29 cellular contexts compared by ENCODE assay signal in genomic region chr3:133123636-133124035, GRCh38.
"Had no signal": no experiment of that assay in that cellular context is flagged by ENCODE, and none has a peak within 500 bp of the region (broad histone marks: within the 10 kb centered on the region; RNA-seq: fewer than 3 reads in every experiment).

No MANE protein-coding gene starts in this region.

- H3K36me3 Mint-ChIP-seq: activated CD4-positive, alpha-beta memory T cell treated with anti-CD3 and anti-CD28 coated beads for 36 hours; activated CD8-positive, alpha-beta memory T cell treated with anti-CD3 and anti-CD28 coated beads, Interleukin-2, amount 10 ng/mL, durations not matched to agents 7 days and 5 days; activated naive CD8-positive, alpha-beta T cell had no signal

- DNase-seq: activated B cell treated with CpG ODN at 0.5 μM for 24 hours; activated CD4-positive, alpha-beta memory T cell treated with anti-CD3 and anti-CD28 coated beads for 36 hours; activated CD4-positive, alpha-beta T cell treated with anti-CD3 and anti-CD28 coated beads for 48 hours; activated CD4-positive, alpha-beta T cell treated with anti-CD3 and anti-CD28 coated beads, Interleukin-2, amount 50 U/mL, for 1 hour; activated CD8-positive, alpha-beta memory T cell treated with anti-CD3 and anti-CD28 coated beads, Interleukin-2, amount 10 ng/mL, durations not matched to agents 7 days and 5 days; activated CD8-positive, alpha-beta memory T cell treated with anti-CD3 and anti-CD28 coated beads, Interleukin-2, amount 50 U/mL, for 4 hours; activated CD8-positive, alpha-beta T cell treated with anti-CD3 and anti-CD28 coated beads, Interleukin-2, amount 10 ng/mL, durations not matched to agents 7 days and 5 days; activated gamma-delta T cell; activated naive CD4-positive, alpha-beta T cell treated with anti-CD3 and anti-CD28 coated beads, Interleukin-2, amount 50 U/mL, for 16 hours; activated naive CD4-positive, alpha-beta T cell treated with Interleukin-2 at 50 U/mL for 16 hours; activated T-cell treated with anti-CD3 and anti-CD28 coated beads, Interleukin-2, amount 50 U/mL, for 1 hour; activated T-cell treated with anti-CD3 and anti-CD28 coated beads, Interleukin-2, amount 50 U/mL, for 72 hours; amniotic stem cell; brain microvascular endothelial cell; cortex of kidney; dermis blood vessel endothelial cell; effector CD4-positive, alpha-beta T cell; effector memory CD8-positive, alpha-beta T cell; foreskin keratinocyte; gastrocnemius medialis; glutamatergic neuron; T-helper 17 cell; T1000; WERI-Rb-1 had no signal

- H3K4me3 ChIP-seq: esophagus muscularis mucosa, gastrocnemius medialis had no signal

- H3K27ac Mint-ChIP-seq: activated B cell treated with CpG ODN at 0.5 μM for 24 hours; activated CD4-positive, alpha-beta memory T cell treated with anti-CD3 and anti-CD28 coated beads for 36 hours; activated CD8-positive, alpha-beta memory T cell treated with anti-CD3 and anti-CD28 coated beads, Interleukin-2, amount 10 ng/mL, durations not matched to agents 7 days and 5 days; activated CD8-positive, alpha-beta T cell treated with anti-CD3 and anti-CD28 coated beads, Interleukin-2, amount 10 ng/mL, durations not matched to agents 7 days and 5 days; activated naive CD8-positive, alpha-beta T cell; activated T-cell treated with anti-CD3 and anti-CD28 coated beads, Interleukin-2, amount 50 U/mL, for 72 hours; effector memory CD8-positive, alpha-beta T cell; T-helper 17 cell; T-helper 2 cell treated with Interferon-gamma antibody and Interleukin-4, amounts not matched to agents 5 μg/mL and 100 μg/mL, for 36 hours had no signal

- H3K4me1 Mint-ChIP-seq: activated B cell treated with CpG ODN at 0.5 μM for 24 hours; activated CD8-positive, alpha-beta memory T cell treated with anti-CD3 and anti-CD28 coated beads, Interleukin-2, amount 10 ng/mL, durations not matched to agents 7 days and 5 days; T-helper 17 cell had no signal

- H3K9me3 Mint-ChIP-seq: activated B cell treated with CpG ODN at 0.5 μM for 24 hours; activated CD4-positive, alpha-beta memory T cell treated with anti-CD3 and anti-CD28 coated beads for 36 hours; activated T-cell treated with anti-CD3 and anti-CD28 coated beads, Interleukin-2, amount 50 U/mL, for 72 hours; effector memory CD8-positive, alpha-beta T cell; T-helper 2 cell treated with Interferon-gamma antibody and Interleukin-4, amounts not matched to agents 5 μg/mL and 100 μg/mL, for 36 hours had no signal

- H3K4me3 Mint-ChIP-seq: activated B cell treated with CpG ODN at 0.5 μM for 24 hours; activated CD4-positive, alpha-beta memory T cell treated with anti-CD3 and anti-CD28 coated beads for 36 hours; activated CD8-positive, alpha-beta memory T cell treated with anti-CD3 and anti-CD28 coated beads, Interleukin-2, amount 10 ng/mL, durations not matched to agents 7 days and 5 days; activated CD8-positive, alpha-beta T cell treated with anti-CD3 and anti-CD28 coated beads, Interleukin-2, amount 10 ng/mL, durations not matched to agents 7 days and 5 days; activated naive CD8-positive, alpha-beta T cell; activated T-cell treated with anti-CD3 and anti-CD28 coated beads, Interleukin-2, amount 50 U/mL, for 72 hours; effector memory CD8-positive, alpha-beta T cell; T-helper 17 cell; T-helper 2 cell treated with Interferon-gamma antibody and Interleukin-4, amounts not matched to agents 5 μg/mL and 100 μg/mL, for 36 hours had no signal

- H3K9me3 ChIP-seq: esophagus muscularis mucosa, gastrocnemius medialis, heart left ventricle had no signal

- H3K36me3 ChIP-seq: brain microvascular endothelial cell, esophagus muscularis mucosa, gastrocnemius medialis, heart left ventricle, WERI-Rb-1 had no signal

- H3K27me3 ChIP-seq: brain microvascular endothelial cell, esophagus muscularis mucosa, foreskin keratinocyte, gastrocnemius medialis, heart left ventricle had no signal

- H3K4me1 ChIP-seq: foreskin keratinocyte, gastrocnemius medialis had no signal

- ATAC-seq: activated CD4-positive, CD25-positive, alpha-beta regulatory T cell treated with anti-CD3 and anti-CD28 coated beads, Interleukin-2, amount 50 U/mL, for 24 hours; activated CD8-positive, alpha-beta memory T cell treated with anti-CD3 and anti-CD28 coated beads, Interleukin-2, amount 10 ng/mL, durations not matched to agents 7 days and 5 days; activated CD8-positive, alpha-beta T cell treated with anti-CD3 and anti-CD28 coated beads, Interleukin-2, amount 10 ng/mL, durations not matched to agents 7 days and 5 days; activated T-cell treated with anti-CD3 and anti-CD28 coated beads, Interleukin-2, amount 50 U/mL, for 72 hours; effector memory CD8-positive, alpha-beta T cell; foreskin keratinocyte; gastrocnemius medialis; T-helper 17 cell had no signal

- H3K27ac ChIP-seq: brain microvascular endothelial cell, esophagus muscularis mucosa, foreskin keratinocyte, gastrocnemius medialis, WERI-Rb-1 had no signal
